Comparison of ENCODE assay signal across 31 cellular contexts in the genomic region with DNA sequence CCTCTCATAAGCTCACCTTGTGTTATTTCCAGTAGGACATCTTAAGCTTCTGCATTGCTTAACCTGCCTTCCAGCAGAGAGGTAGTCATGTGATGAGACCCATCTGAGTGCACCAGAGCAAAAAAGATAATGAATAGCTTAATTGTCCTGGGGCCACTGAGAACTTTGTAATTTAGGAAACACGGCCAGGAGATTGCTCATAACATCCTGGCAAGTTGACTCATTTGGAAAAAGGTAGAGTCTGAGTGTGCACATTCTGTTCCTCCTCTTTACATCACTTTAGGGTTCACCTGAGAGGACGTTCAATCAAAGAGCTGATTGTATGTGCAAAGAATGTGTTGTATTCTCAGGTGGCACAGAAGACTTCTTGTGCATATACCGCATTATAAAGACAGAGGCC.
"Had no signal": no experiment of that assay in that cellular context is flagged by ENCODE, and none has a peak within 500 bp of the region (broad histone marks: within the 10 kb centered on the region; RNA-seq: fewer than 3 reads in every experiment).

No MANE protein-coding gene starts in this region.

- H3K27ac Mint-ChIP-seq: activated CD8-positive, alpha-beta T cell treated with anti-CD3 and anti-CD28 coated beads for 36 hours; activated naive CD8-positive, alpha-beta T cell treated with anti-CD3 and anti-CD28 coated beads for 36 hours; activated T-cell treated with anti-CD3 and anti-CD28 coated beads, Interleukin-2, amount 50 U/mL, for 72 hours; activated T-helper 17 cell treated with anti-CD3 and anti-CD28 coated beads, Interleukin-2, amount 50 U/mL, for 72 hours had no signal

- H3K4me3 ChIP-seq: cardiac muscle cell, Peyer's patch had no signal

- H3K27ac ChIP-seq: brain microvascular endothelial cell, cardiac muscle cell, Peyer's patch, WERI-Rb-1 had no signal

- ATAC-seq: activated CD8-positive, alpha-beta T cell treated with anti-CD3 and anti-CD28 coated beads for 36 hours; activated T-cell treated with anti-CD3 and anti-CD28 coated beads, Interleukin-2, amount 50 U/mL, for 72 hours; activated T-helper 17 cell treated with anti-CD3 and anti-CD28 coated beads, Interleukin-2, amount 50 U/mL, for 72 hours had no signal

- H3K36me3 Mint-ChIP-seq: activated naive CD8-positive, alpha-beta T cell treated with anti-CD3 and anti-CD28 coated beads for 36 hours had no signal

- DNase-seq: activated CD4-positive, alpha-beta T cell treated with anti-CD3 and anti-CD28 coated beads for 1 hour; activated CD4-positive, alpha-beta T cell treated with anti-CD3 and anti-CD28 coated beads for 48 hours; activated CD4-positive, CD25-positive, alpha-beta regulatory T cell; activated CD8-positive, alpha-beta T cell treated with anti-CD3 and anti-CD28 coated beads for 36 hours; activated effector memory CD4-positive, alpha-beta T cell treated with anti-CD3 and anti-CD28 coated beads, Interleukin-2, amount 50 U/mL, for 16 hours; activated naive CD4-positive, alpha-beta T cell; activated naive CD4-positive, alpha-beta T cell treated with anti-CD3 and anti-CD28 coated beads, Interleukin-2, amount 50 U/mL, for 16 hours; activated naive CD8-positive, alpha-beta T cell treated with anti-CD3 and anti-CD28 coated beads for 36 hours; activated T-cell treated with anti-CD3 and anti-CD28 coated beads, Interleukin-2, amount 50 U/mL, for 1 hour; activated T-cell treated with anti-CD3 and anti-CD28 coated beads, Interleukin-2, amount 50 U/mL, for 72 hours; amniotic stem cell; aorta; brain microvascular endothelial cell; NCI-H1105; NCI-H1436; NCI-H1694; NCI-H1930; NCI-H2081 treated with DMSO at 0.1 percent for 48 hours; NCI-H226; NCI-H446 treated with DMSO at 0.1 percent for 48 hours; NCI-H524; Peyer's patch; Right ventricle myocardium superior; RPMI8226; SW 1271; T-helper 1 cell; T1000; WERI-Rb-1 had no signal

- H3K4me3 Mint-ChIP-seq: activated CD8-positive, alpha-beta T cell treated with anti-CD3 and anti-CD28 coated beads for 36 hours; activated naive CD8-positive, alpha-beta T cell treated with anti-CD3 and anti-CD28 coated beads for 36 hours; activated T-cell treated with anti-CD3 and anti-CD28 coated beads, Interleukin-2, amount 50 U/mL, for 72 hours; activated T-helper 17 cell treated with anti-CD3 and anti-CD28 coated beads, Interleukin-2, amount 50 U/mL, for 72 hours; central memory CD8-positive, alpha-beta T cell had no signal

- H3K27me3 Mint-ChIP-seq: activated CD8-positive, alpha-beta T cell treated with anti-CD3 and anti-CD28 coated beads for 36 hours; activated naive CD8-positive, alpha-beta T cell treated with anti-CD3 and anti-CD28 coated beads for 36 hours; activated T-helper 17 cell treated with anti-CD3 and anti-CD28 coated beads, Interleukin-2, amount 50 U/mL, for 72 hours; central memory CD8-positive, alpha-beta T cell had no signal

- H3K36me3 ChIP-seq: brain microvascular endothelial cell, cardiac muscle cell, Peyer's patch, WERI-Rb-1 had no signal

- H3K4me1 ChIP-seq: Peyer's patch had no signal

- H3K27me3 ChIP-seq: brain microvascular endothelial cell, cardiac muscle cell, Peyer's patch had no signal

- H3K9me3 ChIP-seq: Peyer's patch had no signal

- H3K9me3 Mint-ChIP-seq: activated naive CD8-positive, alpha-beta T cell treated with anti-CD3 and anti-CD28 coated beads for 36 hours had no signal

- H3K4me1 Mint-ChIP-seq: activated naive CD8-positive, alpha-beta T cell treated with anti-CD3 and anti-CD28 coated beads for 36 hours; activated T-helper 17 cell treated with anti-CD3 and anti-CD28 coated beads, Interleukin-2, amount 50 U/mL, for 72 hours; central memory CD8-positive, alpha-beta T cell had no signal
